ENCODE assay signal across 8 cellular contexts in the genomic region with DNA sequence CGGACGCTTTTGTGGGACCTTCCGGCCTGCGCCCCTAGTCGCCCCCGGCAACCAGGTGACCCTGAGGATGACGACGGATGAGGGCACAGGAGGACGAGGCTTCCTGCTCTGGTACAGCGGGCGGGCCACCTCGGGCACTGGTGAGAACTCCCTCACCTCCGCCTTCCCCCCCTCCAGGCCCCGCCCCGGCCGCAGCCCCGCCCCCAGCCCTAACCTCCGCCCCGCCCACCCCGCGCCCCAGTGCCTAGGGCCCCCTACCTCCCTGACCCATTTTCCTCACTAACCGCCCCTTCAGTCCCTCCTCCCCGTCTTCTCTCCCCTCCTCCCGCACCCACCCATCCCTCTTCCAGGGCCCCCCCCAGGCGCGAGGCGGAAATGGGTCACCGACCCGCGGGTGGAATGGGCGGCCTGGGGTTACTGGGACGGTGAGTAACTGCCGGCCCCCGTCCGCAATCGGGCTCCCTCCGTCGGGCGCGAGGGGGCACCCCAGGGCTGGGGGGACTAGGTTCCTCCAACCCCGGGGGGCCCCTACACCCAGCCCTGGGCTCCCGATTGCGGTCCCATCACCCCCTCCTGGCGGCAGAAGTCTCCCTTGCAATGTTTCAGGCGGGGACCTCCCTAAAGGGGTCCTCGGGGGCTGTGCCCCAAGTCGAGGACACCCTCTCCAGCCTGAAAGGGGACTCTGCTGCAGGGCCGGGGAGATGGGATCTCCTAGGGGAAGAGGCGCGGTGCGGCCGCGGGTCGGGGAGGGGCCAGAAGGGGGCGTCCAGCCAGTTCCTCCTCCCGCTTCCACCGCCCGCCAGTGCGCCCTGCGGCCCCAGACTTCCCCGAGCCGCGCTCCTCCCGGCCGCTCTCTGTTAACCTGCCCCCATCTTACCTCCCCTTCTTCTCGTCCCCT. TPM values are rescaled to one million over a fixed set of nuclear protein-coding genes. Genes with fewer than 3 reads are reported as not detected.
DNase-seq lines count a peak whose midpoint lies in the region; ATAC-seq, FAIRE-seq and TF ChIP-seq lines count a peak whose summit lies in the region.

No MANE protein-coding gene starts in this region.

- ATAC-seq in GM21619 (IDR thresholded peaks at IDR 0.05; ENCODE audit: unreplicated experiment) (peak; percentile 51), HG03565 (IDR thresholded peaks at IDR 0.05; ENCODE audit: unreplicated experiment) (no peak)

- H3K4me3 ChIP-seq in Caco-2 (ENCODE audit: low read depth, low read length), result peak overlapping the region; percentile 67
- peak overlapping the region; percentile 60 for H3K4me3 ChIP-seq in bronchial epithelial cell (ENCODE audit: low read depth, low read length)
- peak overlapping the region; percentile 51 for H3K4me3 ChIP-seq in kidney epithelial cell (ENCODE audit: low read depth, low read length)

- no peaks in the 10 kb centered on the region for H3K4me1 Mint-ChIP-seq in Caco-2 (ENCODE audit: low read depth, unreplicated experiment)

- H3K4me1 ChIP-seq in Caco-2, result peaks cover 16% of the 10 kb centered on the region

- no peaks in the 10 kb centered on the region for H3K36me3 ChIP-seq in Caco-2 (ENCODE audit: control insufficient read depth, insufficient read depth, low read length)
- no peaks in the 10 kb centered on the region for H3K36me3 ChIP-seq in bronchial epithelial cell (ENCODE audit: control insufficient read depth, insufficient read depth, low read length)
- H3K36me3 ChIP-seq in kidney epithelial cell (ENCODE audit: control insufficient read depth, insufficient read depth, low read length), result no peaks in the 10 kb centered on the region

- H3K36me3 Mint-ChIP-seq in Caco-2 (ENCODE audit: insufficient read depth, unreplicated experiment), result peaks cover 14% of the 10 kb centered on the region

- TF ChIP-seq CTCF in Caco-2 (IDR thresholded peaks at IDR 0.05; ENCODE audit: insufficient read depth in 1 of 2, low read depth in 1 of 2, low read length in 1 of 2, severe bottlenecking in 1 of 2, unreplicated experiment in 1 of 2) (peak; percentile 54 to 74), VCaP (conservative IDR thresholded peaks at IDR 0.05) (peak; percentile 64), bronchial epithelial cell (IDR thresholded peaks at IDR 0.05; ENCODE audit: insufficient read depth, low read length, severe bottlenecking) (peak; percentile 41), kidney epithelial cell (IDR thresholded peaks at IDR 0.05; ENCODE audit: insufficient read depth, low read length, poor library complexity, severe bottlenecking) (peak; percentile 54)

- H3K27ac Mint-ChIP-seq in Caco-2 (ENCODE audit: unreplicated experiment), result peak overlapping the region; percentile 74

- no peaks in the 10 kb centered on the region for H3K27me3 Mint-ChIP-seq in Caco-2 (ENCODE audit: insufficient read depth, unreplicated experiment)

- H3K9me3 ChIP-seq in Caco-2, result no peaks in the 10 kb centered on the region

- POLR2A ChIA-PET in Caco-2 (lab: Charles Lee), result interaction anchor here (0.9 to 1.8 kb wide), 3 partner anchors 8 to 19 kb away, joined by 3 to 10 read pairs (median 5); a partner anchor contains a TSS

- intact Hi-C loops in Caco-2 (cut with micrococcal nuclease; ENCODE audit: unreplicated experiment), result loop anchor here (1.0 to 2.0 kb wide), 6 partner anchors 18 to 121 kb away; a partner anchor contains a TSS

- DNase-seq in Caco-2 (peak; percentile 86 to 89), NCI-H146 treated with DMSO at 0.1 percent for 48 hours (lab: John Stamatoyannopoulos, UW; ENCODE audit: unreplicated experiment) (peak; percentile 43), bronchial epithelial cell (ENCODE audit: low read depth) (peak; percentile 16), kidney epithelial cell (ENCODE audit: low read depth) (no peak)
- peak; percentile 53 to 66 for DNase-seq in stimulated activated CD4-positive, alpha-beta T cell treated with anti-CD3 and anti-CD28 coated beads, Interleukin-2, amount 100 ng/mL, for 48 hours

- FAIRE-seq in bronchial epithelial cell (lab: Jason Lieb, UNC), result no peak

- H3K4me3 Mint-ChIP-seq in Caco-2 (ENCODE audit: unreplicated experiment), result peak overlapping the region; percentile 91

- peak overlapping the region; percentile 59; the same call in 1 of the 2 replicates for H3K27ac ChIP-seq in VCaP

- no peaks in the 10 kb centered on the region for H3K27me3 ChIP-seq in Caco-2 (replicated peaks; ENCODE audit: control insufficient read depth, insufficient read depth, low read length)
- no peaks in the 10 kb centered on the region for H3K27me3 ChIP-seq in bronchial epithelial cell (ENCODE audit: control insufficient read depth, insufficient read depth, low read length)
- H3K27me3 ChIP-seq in kidney epithelial cell (ENCODE audit: control insufficient read depth, insufficient read depth, low read length), result no peaks in the 10 kb centered on the region

- no peaks in the 10 kb centered on the region for H3K9me3 Mint-ChIP-seq in Caco-2 (ENCODE audit: unreplicated experiment)

- BruUV-seq in Caco-2 (replicated peaks; lab: Mats Ljungman, UMichigan), result no TSS peak

- CTCF ChIA-PET in Caco-2 (lab: Charles Lee), result interaction anchor here (0.6 to 2.2 kb wide), 5 partner anchors 18 to 149 kb away, joined by 3 to 10 read pairs (median 6); a partner anchor contains a TSS

RNA-seq across cellular contexts. Expression of a gene that starts 2.2 kb away (rescaled TPM):
- total RNA-seq in Caco-2 (2022) (10.4 and 12.9 TPM in 2 replicates), bronchial epithelial cell (0.38 and 0.53 TPM in 2 replicates), kidney epithelial cell (4.7 and 6.4 TPM in 2 replicates)

RNA-seq across cellular contexts. Expression of a gene that starts 8.0 kb away (rescaled TPM):
- total RNA-seq in Caco-2 (2022) (24.6 and 24.7 TPM in 2 replicates), bronchial epithelial cell (1.8 and 1.9 TPM in 2 replicates), kidney epithelial cell (14.5 and 23.3 TPM in 2 replicates)

RNA-seq across cellular contexts. Expression of a gene that starts 18.2 kb away (rescaled TPM):
- total RNA-seq in Caco-2 (2022), result 1.4 and 1.5 TPM in 2 replicates
- 0.38 and 0.53 TPM in 2 replicates for total RNA-seq in bronchial epithelial cell
- 0.55 and 0.79 TPM in 2 replicates for total RNA-seq in kidney epithelial cell

RNA-seq across cellular contexts. Expression of a gene that starts 18.4 kb away (rescaled TPM):
- total RNA-seq in Caco-2 (2022) (69.5 and 71.4 TPM in 2 replicates), bronchial epithelial cell (3.9 and 8.2 TPM in 2 replicates), kidney epithelial cell (69.0 and 85.2 TPM in 2 replicates)

RNA-seq across cellular contexts. Expression of a gene that starts 30.6 kb away (rescaled TPM):
- total RNA-seq in Caco-2 (2022), result 1.9 and 2.0 TPM in 2 replicates
- total RNA-seq in bronchial epithelial cell, result not detected in 2 replicates
- 0.62 TPM in 1 of 2 replicates, not detected in the other for total RNA-seq in kidney epithelial cell
